1 cellular context compared by ENCODE assay signal in the genomic region with DNA sequence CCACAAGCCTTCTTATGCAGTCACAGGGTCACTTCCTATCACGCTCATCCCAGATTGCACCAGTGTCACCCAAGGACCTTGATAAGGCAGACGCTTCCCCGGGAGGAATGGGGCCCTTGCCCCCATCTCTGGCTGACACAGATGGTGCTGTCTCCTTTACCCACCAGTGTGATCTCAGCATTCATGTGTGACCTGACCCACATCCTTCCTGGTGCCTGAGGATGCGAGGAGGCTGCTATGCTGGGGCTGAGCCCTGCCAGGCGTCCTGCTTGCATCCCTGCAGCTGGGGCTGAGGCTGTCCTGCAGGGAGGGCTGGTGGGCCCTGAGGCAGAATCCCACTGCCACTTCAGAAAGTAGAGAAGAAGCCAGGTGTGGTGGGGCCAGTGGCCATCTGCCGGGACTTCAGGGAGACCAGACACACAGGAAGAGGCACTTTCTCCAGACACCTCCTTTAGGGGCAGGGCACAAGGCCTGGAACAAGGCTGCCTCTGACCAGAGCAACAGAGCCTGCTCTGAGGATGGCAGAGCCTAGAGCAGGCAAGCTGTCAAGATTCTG.
TF ChIP-seq lines count a peak whose summit lies in the region.

No MANE protein-coding gene starts in this region.

TF ChIP-seq in WTC11, 78 proteins besides CTCF, POLR2A, EP300 and RAD21 (continued from another document):
- no peak for TF ChIP-seq NR3C1 (CRISPR knock-in tag; conservative IDR thresholded peaks at IDR 0.05; ENCODE audit: low read depth)
